In genomic region chr17:48903401-48903800, GRCh38 we compare ENCODE assay signal across 10 cellular contexts.
"Had no signal": no experiment of that assay in that cellular context is flagged by ENCODE, and none has a peak within 500 bp of the region (broad histone marks: within the 10 kb centered on the region; RNA-seq: fewer than 3 reads in every experiment).

No MANE protein-coding gene starts in this region.

- H3K4me2 ChIP-seq: GM23338, KMS-11 had no signal

- H3K27ac Mint-ChIP-seq: GM23338, H9 had no signal

- H3K9me3 Mint-ChIP-seq: GM23338, H9, IgD-negative memory B cell had no signal

- FAIRE-seq: H1, H54 had no signal

- H3K4me1 Mint-ChIP-seq: GM23338 had no signal

- H3K4me3 ChIP-seq: GM23338 had no signal

- H3K27me3 Mint-ChIP-seq: IgD-negative memory B cell had no signal

- H3K9ac ChIP-seq: KMS-11 had no signal

- H3K27ac ChIP-seq: HL-60, KMS-11 had no signal

- DNase-seq: H9, HCEC 1CT, Karpas-422, KBM-7 had no signal

- ATAC-seq: GM23338 had no signal

- H3K4me3 Mint-ChIP-seq: GM23338, H9, IgD-negative memory B cell had no signal

- H2AFZ ChIP-seq: GM23338 had no signal

- H3K36me3 Mint-ChIP-seq: IgD-negative memory B cell had no signal
